ENCODE assay signal across 2 cellular contexts in the genomic region with DNA sequence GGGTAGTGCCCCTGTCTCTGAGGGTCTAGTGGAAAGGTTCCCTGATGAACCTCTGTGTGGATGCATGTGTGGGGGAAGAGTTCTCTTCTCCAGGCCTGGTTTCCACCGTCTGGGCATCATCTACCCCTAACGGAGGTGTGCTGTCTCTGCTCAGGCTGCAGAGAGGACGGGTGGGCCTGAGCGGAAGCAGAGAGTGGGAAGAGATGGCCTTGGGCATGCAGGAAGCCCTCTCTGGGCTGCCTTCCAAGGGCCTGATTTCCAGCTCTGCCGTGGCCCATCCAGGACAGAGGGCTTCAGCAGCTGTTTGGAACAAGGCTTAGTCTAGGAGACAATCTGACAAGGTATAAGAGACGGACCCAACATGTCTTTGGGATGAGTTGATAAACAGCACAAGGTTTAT.
TF ChIP-seq lines count a peak whose summit lies in the region.

No MANE protein-coding gene starts in this region.

TF ChIP-seq in SK-N-SH, 30 proteins besides CTCF, POLR2A, EP300 and RAD21 (continued from another document and continues in another):
- TF ChIP-seq MXI1 (IDR thresholded peaks at IDR 0.05; ENCODE audit: low read depth, low read length) (peak; percentile 19; the same call in 1 of the 2 replicates), PBX3 (IDR thresholded peaks at IDR 0.05) (no peak), ELF1 (IDR thresholded peaks at IDR 0.05) (no peak), JUND (IDR thresholded peaks at IDR 0.05) (no peak), TAF1 (IDR thresholded peaks at IDR 0.05; ENCODE audit: borderline replicate concordance, low read depth, low read length) (no peak), SIN3A (IDR thresholded peaks at IDR 0.05; ENCODE audit: borderline replicate concordance, low read depth, low read length) (no peak), FOSL2 (IDR thresholded peaks at IDR 0.05; ENCODE audit: borderline replicate concordance, low read depth) (no peak), CHD2 (IDR thresholded peaks at IDR 0.05; ENCODE audit: low read length, partially characterized antibody) (peak; percentile 70), FOXM1 (IDR thresholded peaks at IDR 0.05; ENCODE audit: low read depth) (no peak), RCOR1 (IDR thresholded peaks at IDR 0.05; ENCODE audit: low read length) (peak; percentile 32; the same call in 1 of the 2 replicates), MAX (IDR thresholded peaks at IDR 0.05; ENCODE audit: low read depth) (no peak), NRF1 (IDR thresholded peaks at IDR 0.05; ENCODE audit: low read depth, low read length) (no peak), FOXJ3 (CRISPR knock-in tag; IDR thresholded peaks at IDR 0.05) (peak; percentile 68; the same call in 1 of the 2 replicates), GATA2 (CRISPR knock-in tag; IDR thresholded peaks at IDR 0.05) (peak; percentile 14; the same call in 1 of the 2 replicates), TCF12 (IDR thresholded peaks at IDR 0.05) (no peak), MEF2A (IDR thresholded peaks at IDR 0.05; ENCODE audit: borderline replicate concordance, low read depth) (no peak)
- TF ChIP-seq, protein P1, sequence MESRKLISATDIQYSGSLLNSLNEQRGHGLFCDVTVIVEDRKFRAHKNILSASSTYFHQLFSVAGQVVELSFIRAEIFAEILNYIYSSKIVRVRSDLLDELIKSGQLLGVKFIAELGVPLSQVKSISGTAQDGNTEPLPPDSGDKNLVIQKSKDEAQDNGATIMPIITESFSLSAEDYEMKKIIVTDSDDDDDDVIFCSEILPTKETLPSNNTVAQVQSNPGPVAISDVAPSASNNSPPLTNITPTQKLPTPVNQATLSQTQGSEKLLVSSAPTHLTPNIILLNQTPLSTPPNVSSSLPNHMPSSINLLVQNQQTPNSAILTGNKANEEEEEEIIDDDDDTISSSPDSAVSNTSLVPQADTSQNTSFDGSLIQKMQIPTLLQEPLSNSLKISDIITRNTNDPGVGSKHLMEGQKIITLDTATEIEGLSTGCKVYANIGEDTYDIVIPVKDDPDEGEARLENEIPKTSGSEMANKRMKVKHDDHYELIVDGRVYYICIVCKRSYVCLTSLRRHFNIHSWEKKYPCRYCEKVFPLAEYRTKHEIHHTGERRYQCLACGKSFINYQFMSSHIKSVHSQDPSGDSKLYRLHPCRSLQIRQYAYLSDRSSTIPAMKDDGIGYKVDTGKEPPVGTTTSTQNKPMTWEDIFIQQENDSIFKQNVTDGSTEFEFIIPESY (IDR thresholded peaks at IDR 0.05; ENCODE audit: borderline replicate concordance, low read depth) = no peak
- TF ChIP-seq, protein P2, sequence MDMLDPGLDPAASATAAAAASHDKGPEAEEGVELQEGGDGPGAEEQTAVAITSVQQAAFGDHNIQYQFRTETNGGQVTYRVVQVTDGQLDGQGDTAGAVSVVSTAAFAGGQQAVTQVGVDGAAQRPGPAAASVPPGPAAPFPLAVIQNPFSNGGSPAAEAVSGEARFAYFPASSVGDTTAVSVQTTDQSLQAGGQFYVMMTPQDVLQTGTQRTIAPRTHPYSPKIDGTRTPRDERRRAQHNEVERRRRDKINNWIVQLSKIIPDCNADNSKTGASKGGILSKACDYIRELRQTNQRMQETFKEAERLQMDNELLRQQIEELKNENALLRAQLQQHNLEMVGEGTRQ (IDR thresholded peaks at IDR 0.05; ENCODE audit: borderline replicate concordance, low read depth, low read length) = no peak
- TF ChIP-seq, protein P3, sequence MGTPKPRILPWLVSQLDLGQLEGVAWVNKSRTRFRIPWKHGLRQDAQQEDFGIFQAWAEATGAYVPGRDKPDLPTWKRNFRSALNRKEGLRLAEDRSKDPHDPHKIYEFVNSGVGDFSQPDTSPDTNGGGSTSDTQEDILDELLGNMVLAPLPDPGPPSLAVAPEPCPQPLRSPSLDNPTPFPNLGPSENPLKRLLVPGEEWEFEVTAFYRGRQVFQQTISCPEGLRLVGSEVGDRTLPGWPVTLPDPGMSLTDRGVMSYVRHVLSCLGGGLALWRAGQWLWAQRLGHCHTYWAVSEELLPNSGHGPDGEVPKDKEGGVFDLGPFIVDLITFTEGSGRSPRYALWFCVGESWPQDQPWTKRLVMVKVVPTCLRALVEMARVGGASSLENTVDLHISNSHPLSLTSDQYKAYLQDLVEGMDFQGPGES (IDR thresholded peaks at IDR 0.05; ENCODE audit: low read depth, low read length) = no peak
- TF ChIP-seq, protein P4, sequence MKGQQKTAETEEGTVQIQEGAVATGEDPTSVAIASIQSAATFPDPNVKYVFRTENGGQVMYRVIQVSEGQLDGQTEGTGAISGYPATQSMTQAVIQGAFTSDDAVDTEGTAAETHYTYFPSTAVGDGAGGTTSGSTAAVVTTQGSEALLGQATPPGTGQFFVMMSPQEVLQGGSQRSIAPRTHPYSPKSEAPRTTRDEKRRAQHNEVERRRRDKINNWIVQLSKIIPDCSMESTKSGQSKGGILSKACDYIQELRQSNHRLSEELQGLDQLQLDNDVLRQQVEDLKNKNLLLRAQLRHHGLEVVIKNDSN (IDR thresholded peaks at IDR 0.05; ENCODE audit: borderline replicate concordance, low read depth) = no peak

TF ChIP-seq in SK-N-SH treated with all-trans-retinoic acid at 6 μM for 48 hours, 23 proteins besides CTCF, POLR2A, EP300 and RAD21 (continued from another document):
- TF ChIP-seq POU6F1 (CRISPR knock-in tag; IDR thresholded peaks at IDR 0.05; ENCODE audit: borderline replicate concordance, low read depth) (no peak), SNAI2 (CRISPR knock-in tag; IDR thresholded peaks at IDR 0.05) (no peak), CSRNP3 (CRISPR knock-in tag; IDR thresholded peaks at IDR 0.05) (no peak), ZNF8 (CRISPR knock-in tag; IDR thresholded peaks at IDR 0.05) (no peak)
- TF ChIP-seq, protein P5, sequence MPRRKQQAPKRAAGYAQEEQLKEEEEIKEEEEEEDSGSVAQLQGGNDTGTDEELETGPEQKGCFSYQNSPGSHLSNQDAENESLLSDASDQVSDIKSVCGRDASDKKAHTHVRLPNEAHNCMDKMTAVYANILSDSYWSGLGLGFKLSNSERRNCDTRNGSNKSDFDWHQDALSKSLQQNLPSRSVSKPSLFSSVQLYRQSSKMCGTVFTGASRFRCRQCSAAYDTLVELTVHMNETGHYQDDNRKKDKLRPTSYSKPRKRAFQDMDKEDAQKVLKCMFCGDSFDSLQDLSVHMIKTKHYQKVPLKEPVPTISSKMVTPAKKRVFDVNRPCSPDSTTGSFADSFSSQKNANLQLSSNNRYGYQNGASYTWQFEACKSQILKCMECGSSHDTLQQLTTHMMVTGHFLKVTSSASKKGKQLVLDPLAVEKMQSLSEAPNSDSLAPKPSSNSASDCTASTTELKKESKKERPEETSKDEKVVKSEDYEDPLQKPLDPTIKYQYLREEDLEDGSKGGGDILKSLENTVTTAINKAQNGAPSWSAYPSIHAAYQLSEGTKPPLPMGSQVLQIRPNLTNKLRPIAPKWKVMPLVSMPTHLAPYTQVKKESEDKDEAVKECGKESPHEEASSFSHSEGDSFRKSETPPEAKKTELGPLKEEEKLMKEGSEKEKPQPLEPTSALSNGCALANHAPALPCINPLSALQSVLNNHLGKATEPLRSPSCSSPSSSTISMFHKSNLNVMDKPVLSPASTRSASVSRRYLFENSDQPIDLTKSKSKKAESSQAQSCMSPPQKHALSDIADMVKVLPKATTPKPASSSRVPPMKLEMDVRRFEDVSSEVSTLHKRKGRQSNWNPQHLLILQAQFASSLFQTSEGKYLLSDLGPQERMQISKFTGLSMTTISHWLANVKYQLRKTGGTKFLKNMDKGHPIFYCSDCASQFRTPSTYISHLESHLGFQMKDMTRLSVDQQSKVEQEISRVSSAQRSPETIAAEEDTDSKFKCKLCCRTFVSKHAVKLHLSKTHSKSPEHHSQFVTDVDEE (CRISPR knock-in tag; IDR thresholded peaks at IDR 0.05) = no peak
TF ChIP-seq in SK-N-SH treated with all-trans-retinoic acid at 6 μM for 48 hours: peak in this region for 0.
